ENCODE assay signal across 9 cellular contexts in the genomic region with DNA sequence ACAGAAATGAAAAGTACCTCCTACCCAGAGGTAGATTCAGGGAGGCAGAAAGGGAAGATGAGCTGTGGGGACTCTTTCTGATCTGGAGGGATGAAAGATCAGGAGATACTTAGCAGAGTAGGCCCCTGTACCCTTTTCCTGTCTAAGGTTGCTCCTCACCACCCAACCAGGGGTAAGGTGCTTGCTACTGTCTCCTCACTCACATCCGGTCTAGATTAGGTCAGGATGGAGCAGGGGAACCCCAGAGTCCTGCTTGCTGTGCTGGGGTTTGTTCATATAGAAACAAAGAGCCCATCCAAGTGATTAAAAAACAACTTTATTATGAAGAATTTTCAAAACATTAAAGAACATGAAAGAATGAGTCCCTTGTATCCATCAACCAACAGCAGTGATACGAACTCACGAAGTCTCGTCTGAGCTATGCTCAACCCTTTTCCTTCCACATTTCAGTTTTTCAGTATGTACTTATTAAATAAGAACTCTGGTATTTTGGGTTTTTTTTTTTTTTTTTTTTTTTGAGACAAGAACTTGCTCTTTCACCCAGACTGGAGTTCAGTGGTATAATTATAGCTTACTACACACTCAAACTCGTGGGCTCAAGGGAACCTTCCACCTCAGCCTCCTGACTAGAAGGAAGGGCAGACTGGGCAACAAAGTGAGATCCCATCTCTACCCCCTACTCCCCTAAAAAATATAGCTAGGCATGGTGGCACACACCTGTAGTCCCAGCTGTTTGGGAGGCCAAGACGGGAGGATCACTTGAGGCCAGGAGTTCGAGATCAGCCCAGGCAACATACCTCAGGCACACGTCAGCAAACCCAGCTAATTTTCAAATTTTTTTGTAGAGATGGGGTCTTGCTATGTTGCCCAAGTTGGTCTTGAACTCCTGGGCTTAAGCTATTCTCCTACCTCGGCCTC. TPM values are rescaled to one million over a fixed set of nuclear protein-coding genes. Genes with fewer than 3 reads are reported as not detected.
A peak's percentile ranks its signal among the peaks of the same experiment; 100 is the strongest.
DNase-seq lines count a peak whose midpoint lies in the region; ATAC-seq lines count a peak whose summit lies in the region.
"Had no signal": no experiment of that assay in that cellular context is flagged by ENCODE, and none has a peak within 500 bp of the region (broad histone marks: within the 10 kb centered on the region; RNA-seq: fewer than 3 reads in every experiment).

No MANE protein-coding gene starts in this region.

- H3K36me3 Mint-ChIP-seq in activated T-cell treated with anti-CD3 and anti-CD28 coated beads, Interleukin-2, amount 50 U/mL, for 24 hours (ENCODE audit: low read depth): peaks cover 59% of the 10 kb centered on the region

- peak; percentile 68 for DNase-seq in activated T-cell treated with anti-CD3 and anti-CD28 coated beads, Interleukin-2, amount 50 U/mL, for 24 hours
- peak; percentile 27 to 30 for DNase-seq in stimulated activated CD4-positive, alpha-beta T cell treated with anti-CD3 and anti-CD28 coated beads, Interleukin-15, amount 100 ng/mL, for 1 hour (ENCODE audit: low read depth in 1 of 2, low spot score in 1 of 2)
- DNase-seq in NCI-H2029 (lab: John Stamatoyannopoulos, UW): no peak
- DNase-seq in islet precursor cell: no peak
- no peak for DNase-seq in AG08396 (ENCODE audit: low spot score)

- peak overlapping the region; percentile 98 for H3K4me3 Mint-ChIP-seq in activated T-cell treated with anti-CD3 and anti-CD28 coated beads, Interleukin-2, amount 50 U/mL, for 24 hours

- H3K27me3 Mint-ChIP-seq in activated T-cell treated with anti-CD3 and anti-CD28 coated beads, Interleukin-2, amount 50 U/mL, for 24 hours: no peaks in the 10 kb centered on the region

- ATAC-seq in GM19043 (IDR thresholded peaks at IDR 0.05; ENCODE audit: low read depth, unreplicated experiment) (peak; percentile 34), HG03439 (IDR thresholded peaks at IDR 0.05; ENCODE audit: unreplicated experiment) (peak; percentile 32), esophagus mucosa (no peak)
- ATAC-seq: Panc1 had no signal

- peaks cover 62% of the 10 kb centered on the region for H3K4me1 Mint-ChIP-seq in activated T-cell treated with anti-CD3 and anti-CD28 coated beads, Interleukin-2, amount 50 U/mL, for 24 hours (ENCODE audit: low read depth)

- peak overlapping the region; percentile 95 for H3K27ac Mint-ChIP-seq in activated T-cell treated with anti-CD3 and anti-CD28 coated beads, Interleukin-2, amount 50 U/mL, for 24 hours

- H3K9me3 Mint-ChIP-seq in activated T-cell treated with anti-CD3 and anti-CD28 coated beads, Interleukin-2, amount 50 U/mL, for 24 hours: no peaks in the 10 kb centered on the region

RNA-seq across cellular contexts. Expression of gene TTC7A, which starts 3.1 kb away (rescaled TPM):
- 19.1 TPM for total RNA-seq in esophagus mucosa

RNA-seq across cellular contexts. Expression of gene MCFD2, which starts 28.5 kb away (rescaled TPM):
- 53.3 TPM for total RNA-seq in esophagus mucosa

Comparison
In these comparisons a context has a peak if more than half of its experiments do, and no peak if none do; other contexts are left out.
1. DNase-seq: peak in activated T-cell treated with anti-CD3 and anti-CD28 coated beads, Interleukin-2, amount 50 U/mL, for 24 hours (single experiment) and stimulated activated CD4-positive, alpha-beta T cell treated with anti-CD3 and anti-CD28 coated beads, Interleukin-15, amount 100 ng/mL, for 1 hour (2 of 2); none in NCI-H2029 (single experiment), islet precursor cell (single experiment) and AG08396 (single experiment).